ENCODE assay signal across 10 cellular contexts in the genomic region with DNA sequence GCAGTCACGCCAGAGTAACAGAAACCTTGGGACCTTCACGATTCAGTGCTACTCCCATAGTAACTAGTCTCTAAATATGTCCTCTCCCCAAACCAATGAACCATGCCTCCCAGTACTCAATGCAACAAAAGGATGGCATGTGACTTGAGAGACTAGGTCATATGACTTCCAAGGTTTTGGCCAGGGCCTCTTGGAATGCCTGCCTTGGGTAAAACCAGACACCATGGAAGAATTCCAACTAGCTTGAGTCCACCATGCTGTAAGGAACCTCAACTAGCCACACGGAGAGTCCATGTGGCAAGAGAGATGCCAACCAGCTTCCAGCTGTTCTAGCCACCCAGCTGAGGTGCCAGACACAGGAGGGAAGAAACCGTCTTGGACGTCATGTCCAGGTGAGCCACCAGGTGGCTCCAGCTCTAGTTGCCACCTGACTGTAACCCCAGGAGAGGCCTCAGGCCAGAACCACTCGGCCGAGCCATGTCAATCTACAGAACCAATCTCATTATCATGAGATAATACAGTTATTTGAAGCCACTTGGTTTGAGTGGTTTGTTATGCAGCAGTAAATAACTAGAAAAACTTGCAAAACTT.
DNase-seq lines count a peak whose midpoint lies in the region; ATAC-seq and TF ChIP-seq lines count a peak whose summit lies in the region.
"Had no signal": no experiment of that assay in that cellular context is flagged by ENCODE, and none has a peak within 500 bp of the region (broad histone marks: within the 10 kb centered on the region; RNA-seq: fewer than 3 reads in every experiment).

No MANE protein-coding gene starts in this region.

- no peaks in the 10 kb centered on the region for H3K36me3 Mint-ChIP-seq in activated naive CD4-positive, alpha-beta T cell treated with anti-CD3 and anti-CD28 coated beads for 36 hours (ENCODE audit: low read depth)

- no peaks in the 10 kb centered on the region for H3K36me3 ChIP-seq in right lobe of liver

- DNase-seq in GM10248 (ENCODE audit: extremely low spot score) (no peak), HPDE6-E6E7 (ENCODE audit: extremely low spot score) (peak; percentile 21), right lobe of liver (peak in 1 of 3 donors; percentile 39), NCI-H187 (lab: John Stamatoyannopoulos, UW) (no peak), Kasumi-1 (lab: John Stamatoyannopoulos, UW) (no peak)
- DNase-seq in activated naive CD4-positive, alpha-beta T cell treated with anti-CD3 and anti-CD28 coated beads for 36 hours: peak; percentile 46
- DNase-seq: activated CD8-positive, alpha-beta memory T cell treated with anti-CD3 and anti-CD28 coated beads, Interleukin-2, amount 50 U/mL, for 4 hours; effector memory CD4-positive, alpha-beta T cell had no signal

- H3K9me3 ChIP-seq in right lobe of liver: no peaks in the 10 kb centered on the region

- CTCF ChIA-PET in GM10248 (lab: Yijun Ruan, JAX): interaction anchor here (0.8 to 1.5 kb wide), 3 partner anchors 9 to 88 kb away, joined by 3 to 4 read pairs (median 3); no protein-coding TSS in a partner anchor
- CTCF ChIA-PET in activated naive CD4-positive, alpha-beta T cell treated with anti-CD3 and anti-CD28 coated beads for 36 hours (lab: Charles Lee): interaction anchor here (0.6 to 1.9 kb wide), 6 partner anchors 10 to 1125 kb away, joined by 3 to 5 read pairs (median 3); no protein-coding TSS in a partner anchor

- no peak for TF ChIP-seq POLR2A in right lobe of liver (IDR thresholded peaks at IDR 0.05)

- no peaks in the 10 kb centered on the region for H3K27me3 ChIP-seq in right lobe of liver

- POLR2A ChIA-PET in GM10248 (lab: Yijun Ruan, JAX): no interaction called here

- H3K4me1 Mint-ChIP-seq in activated naive CD4-positive, alpha-beta T cell treated with anti-CD3 and anti-CD28 coated beads for 36 hours (ENCODE audit: low read depth): peaks cover 32% of the 10 kb centered on the region

- H3K27ac ChIP-seq in right lobe of liver: no peak overlapping the region

- H3K9me3 Mint-ChIP-seq in activated naive CD4-positive, alpha-beta T cell treated with anti-CD3 and anti-CD28 coated beads for 36 hours: no peaks in the 10 kb centered on the region

- H3K4me1 ChIP-seq in right lobe of liver: no peaks in the 10 kb centered on the region

- no peak overlapping the region for H3K4me3 ChIP-seq in right lobe of liver

- 62% methylated on average over 3 of the region's 7 CpGs for WGBS in right lobe of liver (ENCODE audit: insufficient coverage, low coverage, low lambda C conversion rate, missing lambda C conversion rate)

- H3K27me3 Mint-ChIP-seq in activated naive CD4-positive, alpha-beta T cell treated with anti-CD3 and anti-CD28 coated beads for 36 hours (ENCODE audit: low read depth): no peaks in the 10 kb centered on the region

- TF ChIP-seq CTCF in GM10248 (IDR thresholded peaks at IDR 0.05; ENCODE audit: control extremely low read depth, extremely low read depth, low read depth, missing control alignments) (peak; percentile 15), right lobe of liver (IDR thresholded peaks at IDR 0.05) (peak; percentile 35 to 54 (median 42))

- peak; percentile 81 to 89 (median 82) for ATAC-seq in right lobe of liver
- ATAC-seq in HG02610 (IDR thresholded peaks at IDR 0.05; ENCODE audit: unreplicated experiment): no peak
- no peak for ATAC-seq in GM18517 (IDR thresholded peaks at IDR 0.05; ENCODE audit: unreplicated experiment)

- intact Hi-C loops in activated naive CD4-positive, alpha-beta T cell treated with anti-CD3 and anti-CD28 coated beads for 36 hours (cut with micrococcal nuclease): loop anchor here (1.0 to 2.0 kb wide), 2 partner anchors 31 to 87 kb away; no protein-coding TSS in a partner anchor
- intact Hi-C loops in right lobe of liver (cut with DNase I): loop anchor here in 1 of 2 donors (10.0 kb wide), 1 partner anchor 87 kb away; no protein-coding TSS in a partner anchor

- no peak overlapping the region for H3K27ac Mint-ChIP-seq in activated naive CD4-positive, alpha-beta T cell treated with anti-CD3 and anti-CD28 coated beads for 36 hours

- no peak overlapping the region for H3K4me3 Mint-ChIP-seq in activated naive CD4-positive, alpha-beta T cell treated with anti-CD3 and anti-CD28 coated beads for 36 hours

Comparison
In these comparisons a context has a peak if more than half of its experiments do, and no peak if none do; other contexts are left out.
1. DNase-seq: peak in HPDE6-E6E7 (single experiment) and activated naive CD4-positive, alpha-beta T cell treated with anti-CD3 and anti-CD28 coated beads for 36 hours (single experiment); none in GM10248 (single experiment), NCI-H187 (0 of 2) and Kasumi-1 (0 of 2).
2. ATAC-seq: peak in right lobe of liver (4 of 4); none in HG02610 (single experiment) and GM18517 (single experiment).